Comparison of ENCODE assay signal across 26 cellular contexts in the genomic region with DNA sequence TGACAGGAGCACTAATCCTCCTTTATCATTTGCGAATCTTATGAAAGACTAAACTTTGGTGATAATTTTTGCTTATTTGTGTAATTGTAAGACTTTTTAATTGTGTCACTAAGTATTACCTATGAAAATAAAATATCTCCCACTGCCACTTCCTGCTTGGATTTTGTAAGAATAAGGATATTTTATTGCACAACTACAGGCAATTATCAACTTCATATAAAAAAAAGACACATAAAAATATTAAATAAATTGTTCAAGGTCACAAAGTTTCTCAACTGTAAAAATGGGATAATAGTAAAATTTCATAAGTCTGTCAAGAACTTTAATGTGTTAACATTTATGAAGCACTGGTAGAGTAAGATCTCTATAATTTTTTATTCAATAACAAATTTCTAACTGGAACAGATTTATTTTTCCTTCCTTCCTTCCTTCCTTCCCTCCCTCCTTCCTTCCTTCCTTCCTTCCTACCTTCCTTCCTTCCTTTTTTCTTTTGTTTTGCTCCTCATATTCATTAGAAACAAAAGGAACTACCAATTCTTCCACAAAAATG.
"Had no signal": no experiment of that assay in that cellular context is flagged by ENCODE, and none has a peak within 500 bp of the region (broad histone marks: within the 10 kb centered on the region; RNA-seq: fewer than 3 reads in every experiment).

No MANE protein-coding gene starts in this region.

- H3K27ac Mint-ChIP-seq: IgD-negative memory B cell had no signal

- H3K4me2 ChIP-seq: KMS-11, SK-N-SH had no signal

- H3K4me1 ChIP-seq: SJSA1 had no signal

- FAIRE-seq: HTR-8/SVneo, K562, RCC 7860 had no signal

- H3K27ac ChIP-seq: HL-60, KMS-11, SJSA1 had no signal

- H3K36me3 ChIP-seq: SJSA1 had no signal

- H3K9ac ChIP-seq: KMS-11, SK-N-SH had no signal

- H3K4me3 ChIP-seq: K562, SJSA1 had no signal

- H3K4me1 Mint-ChIP-seq: IgD-negative memory B cell had no signal

- ATAC-seq: K562 had no signal

- DNase-seq: Kasumi-1, MM.1S, NCI-H1092 treated with DMSO at 0.1 percent for 48 hours, NCI-H1436, NCI-H187, NCI-H2029, NCI-H2081 treated with DMSO at 0.1 percent for 48 hours, NCI-H2171, NCI-H226, NCI-H446, NCI-H510A, NCI-H524 treated with DMSO at 0.1 percent for 48 hours, NCI-H69, NCI-H774, Right ventricle myocardium superior, RPMI8226, SIG-M5, SK-N-SH, SW 1271 had no signal

- H3K27me3 Mint-ChIP-seq: IgD-negative memory B cell had no signal

- H3K9me3 ChIP-seq: SJSA1, SK-N-SH had no signal

- H3K4me3 Mint-ChIP-seq: IgD-negative memory B cell had no signal

- H3K36me3 Mint-ChIP-seq: IgD-negative memory B cell had no signal
